In genomic region chr1:117239467-117239866, GRCh38 we compare ENCODE assay signal across 8 cellular contexts. TPM values are rescaled to one million over a fixed set of nuclear protein-coding genes. Genes with fewer than 3 reads are reported as not detected.
"Had no signal": no experiment of that assay in that cellular context is flagged by ENCODE, and none has a peak within 500 bp of the region (broad histone marks: within the 10 kb centered on the region; RNA-seq: fewer than 3 reads in every experiment).

No MANE protein-coding gene starts in this region.

- ATAC-seq: HCT116 had no signal

- DNase-seq: GM23248, GOT3, H7, HFFc6, KBM-7 had no signal

RNA-seq across cellular contexts. Expression of gene VTCN1, which starts 28.7 kb away (rescaled TPM):
- total RNA-seq: GM23248, H4, H7, HFFc6, HT-29 had no signal
